1 cellular context compared by ENCODE assay signal in the genomic region with DNA sequence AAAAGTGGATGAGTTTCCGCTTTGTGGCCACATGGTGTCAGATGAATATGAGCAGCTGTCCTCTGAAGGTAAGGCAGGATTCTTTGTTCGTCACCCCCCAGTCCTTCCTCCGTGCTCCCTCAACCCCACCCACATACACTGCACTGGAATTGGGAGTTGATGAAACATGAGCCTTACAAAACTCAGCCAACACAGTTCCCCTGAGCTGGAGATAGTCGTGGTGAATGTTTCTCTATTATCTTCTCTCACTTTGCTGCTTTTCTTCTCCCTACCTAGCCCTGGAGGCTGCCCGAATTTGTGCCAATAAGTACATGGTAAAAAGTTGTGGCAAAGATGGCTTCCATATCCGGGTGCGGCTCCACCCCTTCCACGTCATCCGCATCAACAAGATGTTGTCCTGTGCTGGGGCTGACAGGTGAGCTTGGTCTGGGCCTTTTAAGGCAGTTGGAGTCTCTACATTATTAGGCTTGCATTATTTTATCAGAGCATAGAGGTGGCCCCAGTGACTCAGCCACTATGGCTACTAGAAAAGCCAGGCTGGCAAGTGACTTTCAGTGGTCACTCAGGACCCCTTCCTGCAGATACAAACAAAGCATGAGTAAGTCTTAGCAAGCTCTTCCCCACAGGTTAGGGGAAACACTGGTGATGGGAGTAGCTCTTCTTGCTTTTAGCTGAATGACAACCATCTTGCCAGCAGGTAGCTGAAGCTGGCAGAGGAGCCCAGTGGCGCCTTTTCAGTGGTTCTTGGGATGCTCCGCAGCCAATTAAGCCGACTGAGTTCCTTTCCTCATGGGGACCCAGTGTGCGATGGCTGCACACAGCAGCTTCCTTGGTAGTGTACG.
A peak's percentile ranks its signal among the peaks of the same experiment; 100 is the strongest.
TF ChIP-seq lines count a peak whose summit lies in the region.

No MANE protein-coding gene starts in this region.

TF ChIP-seq in H1, 55 proteins besides CTCF, POLR2A, EP300 and RAD21:
- no peak for TF ChIP-seq BACH1 (IDR thresholded peaks at IDR 0.05; ENCODE audit: low read length)
- TF ChIP-seq RNF2 (IDR thresholded peaks at IDR 0.05; ENCODE audit: borderline replicate concordance, low read depth, low read length, missing control alignments, poor library complexity, severe bottlenecking) = no peak
- TF ChIP-seq CEBPB (IDR thresholded peaks at IDR 0.05; ENCODE audit: low read depth, low read length) = no peak
- TF ChIP-seq NANOG (IDR thresholded peaks at IDR 0.05; ENCODE audit: insufficient read depth, low read depth, low read length, poor library complexity, severe bottlenecking) = no peak
- no peak for TF ChIP-seq SUZ12 (IDR thresholded peaks at IDR 0.05; ENCODE audit: low read length)
- TF ChIP-seq POLR2AphosphoS5 (IDR thresholded peaks at IDR 0.05; ENCODE audit: low read depth, low read length) = peak; percentile 79; the same call in 1 of the 2 replicates
TF ChIP-seq in H1: peak in this region for 1.
